10 cellular contexts compared by ENCODE assay signal in the genomic region with DNA sequence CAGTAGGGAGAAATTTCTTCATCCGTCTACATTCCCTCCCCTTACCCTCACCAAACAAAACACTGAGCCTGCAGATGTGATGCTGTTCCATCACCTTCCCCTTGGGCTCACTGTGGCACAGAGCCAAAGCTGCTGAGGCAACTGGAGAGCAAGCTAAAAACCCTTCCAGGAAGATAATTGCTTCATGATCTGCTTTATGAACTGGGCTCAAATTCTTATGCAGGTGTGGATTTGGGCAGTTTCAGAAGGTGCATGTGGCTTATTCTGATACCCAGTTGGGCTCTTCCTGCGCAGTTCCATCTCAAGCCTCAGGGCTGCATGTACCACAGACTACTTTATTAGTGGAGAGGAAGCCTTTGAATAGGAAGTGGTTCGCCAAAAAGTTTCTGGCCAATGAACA. TPM values are rescaled to one million over a fixed set of nuclear protein-coding genes. Genes with fewer than 3 reads are reported as not detected.
DNase-seq lines count a peak whose midpoint lies in the region; ATAC-seq and TF ChIP-seq lines count a peak whose summit lies in the region.
"Had no signal": no experiment of that assay in that cellular context is flagged by ENCODE, and none has a peak within 500 bp of the region (broad histone marks: within the 10 kb centered on the region; RNA-seq: fewer than 3 reads in every experiment).

No MANE protein-coding gene starts in this region.

- no peaks in the 10 kb centered on the region for H3K9me3 Mint-ChIP-seq in activated naive CD8-positive, alpha-beta T cell treated with anti-CD3 and anti-CD28 coated beads for 36 hours

- H3K9me3 ChIP-seq in gastrocnemius medialis, result no peaks in the 10 kb centered on the region
- H3K9me3 ChIP-seq: neutrophil, tibial artery had no signal

- no peak overlapping the region for H3K4me3 Mint-ChIP-seq in activated naive CD8-positive, alpha-beta T cell treated with anti-CD3 and anti-CD28 coated beads for 36 hours

- TF ChIP-seq CTCF in gastrocnemius medialis (IDR thresholded peaks at IDR 0.05 in 4 of 5, conservative IDR thresholded peaks at IDR 0.05 in 1 of 5), result no peak

- no peak overlapping the region for H3K4me3 ChIP-seq in gastrocnemius medialis
- H3K4me3 ChIP-seq: tibial artery had no signal

- no peaks in the 10 kb centered on the region for H3K4me1 ChIP-seq in gastrocnemius medialis

- in situ Hi-C loops in gastrocnemius medialis (cut with MboI; ENCODE audit: low sequenced_read_pairs in 4 of 4), result no loop called here

- peak; percentile 7 for DNase-seq in NCI-H2196 (lab: John Stamatoyannopoulos, UW; ENCODE audit: unreplicated experiment)
- DNase-seq in NCI-H2196 treated with DMSO at 0.1 percent for 48 hours (lab: John Stamatoyannopoulos, UW; ENCODE audit: unreplicated experiment), result no peak
- no peak for DNase-seq in activated naive CD8-positive, alpha-beta T cell treated with anti-CD3 and anti-CD28 coated beads for 36 hours
- peak; percentile 30 to 52 for DNase-seq in gastrocnemius medialis

- intact Hi-C loops in gastrocnemius medialis (cut with DNase I; ENCODE audit: low total_unique reads), result no loop called here

- no peak for TF ChIP-seq POLR2A in gastrocnemius medialis (IDR thresholded peaks at IDR 0.05)

- H3K36me3 ChIP-seq in gastrocnemius medialis, result peaks cover 0 to 19% of the 10 kb centered on the region in 2 donors

- peak overlapping the region; percentile 21 for H3K27ac Mint-ChIP-seq in activated naive CD8-positive, alpha-beta T cell treated with anti-CD3 and anti-CD28 coated beads for 36 hours

- H3K27me3 Mint-ChIP-seq in activated naive CD8-positive, alpha-beta T cell treated with anti-CD3 and anti-CD28 coated beads for 36 hours, result no peaks in the 10 kb centered on the region

- H3K36me3 Mint-ChIP-seq in activated naive CD8-positive, alpha-beta T cell treated with anti-CD3 and anti-CD28 coated beads for 36 hours, result peaks cover 3% of the 10 kb centered on the region

- H3K27ac ChIP-seq in gastrocnemius medialis, result no peak overlapping the region
- H3K27ac ChIP-seq: neutrophil, tibial artery had no signal

- H3K4me1 Mint-ChIP-seq in activated naive CD8-positive, alpha-beta T cell treated with anti-CD3 and anti-CD28 coated beads for 36 hours, result peaks cover 3% of the 10 kb centered on the region

- ATAC-seq in HG02938 (IDR thresholded peaks at IDR 0.05; ENCODE audit: unreplicated experiment) (peak; percentile 77), gastrocnemius medialis (peak in 1 of 2 donors; percentile 44), GM21529 (IDR thresholded peaks at IDR 0.05; ENCODE audit: unreplicated experiment) (no peak), HG03469 (IDR thresholded peaks at IDR 0.05; ENCODE audit: unreplicated experiment) (no peak), HG03025 (IDR thresholded peaks at IDR 0.05; ENCODE audit: low FRiP score, unreplicated experiment) (no peak)

- no peaks in the 10 kb centered on the region for H3K27me3 ChIP-seq in gastrocnemius medialis
- H3K27me3 ChIP-seq: neutrophil, tibial artery had no signal

RNA-seq across cellular contexts. Expression of gene AAMDC, which starts 58.3 kb away (rescaled TPM):
- total RNA-seq in activated naive CD8-positive, alpha-beta T cell treated with anti-CD3 and anti-CD28 coated beads for 36 hours, result 1 to 10 TPM; 2.4 to 2.6 TPM
- total RNA-seq in gastrocnemius medialis, result 10 to 100 TPM; 32.4 to 70.3 (median 48.3) TPM

RNA-seq across cellular contexts. Expression of gene RSF1, which starts 58.7 kb away (rescaled TPM):
- total RNA-seq in activated naive CD8-positive, alpha-beta T cell treated with anti-CD3 and anti-CD28 coated beads for 36 hours, result 10 to 100 TPM; 40.5 to 48.3 TPM
- 10 to 100 TPM; 17.9 to 48.4 (median 45.7) TPM for total RNA-seq in gastrocnemius medialis

Comparison
In these comparisons a context has a peak if more than half of its experiments do, and no peak if none do; other contexts are left out.
1. DNase-seq: peak in NCI-H2196 (single experiment) and gastrocnemius medialis (2 of 2); none in NCI-H2196 treated with DMSO at 0.1 percent for 48 hours (single experiment) and activated naive CD8-positive, alpha-beta T cell treated with anti-CD3 and anti-CD28 coated beads for 36 hours (single experiment).
2. RNA of gene AAMDC, which starts 58.3 kb away (total RNA-seq): 32.4 to 70.3 TPM in gastrocnemius medialis; 2.4 to 2.6 TPM in activated naive CD8-positive, alpha-beta T cell treated with anti-CD3 and anti-CD28 coated beads for 36 hours; every median in the first group is over 4 times any median in the second.